In genomic region chrX:97616883-97617510, GRCh38 we compare ENCODE assay signal across 9 cellular contexts.
DNase-seq lines count a peak whose midpoint lies in the region; ATAC-seq and TF ChIP-seq lines count a peak whose summit lies in the region.
"Had no signal": no experiment of that assay in that cellular context is flagged by ENCODE, and none has a peak within 500 bp of the region (broad histone marks: within the 10 kb centered on the region; RNA-seq: fewer than 3 reads in every experiment).

No MANE protein-coding gene starts in this region.

- no peak for TF ChIP-seq CTCF in activated B cell treated with CpG ODN at 0.5 μM for 24 hours (IDR thresholded peaks at IDR 0.05)
- no peak for TF ChIP-seq CTCF in retinal pigment epithelial cell (conservative IDR thresholded peaks at IDR 0.05; ENCODE audit: low read depth, low read length)

- CTCF ChIA-PET in activated B cell treated with CpG ODN at 0.5 μM for 24 hours (lab: Charles Lee), result no interaction called here
- CTCF ChIA-PET in T-cell (lab: Charles Lee), result no interaction called here

- POLR2A ChIA-PET in activated B cell treated with CpG ODN at 0.5 μM for 24 hours (lab: Charles Lee) (interaction anchor here (0.5 kb wide), 1 partner anchor 786 kb away, joined by 6 read pairs; no protein-coding TSS in a partner anchor), T-cell (lab: Charles Lee) (no interaction called here)

- H3K27ac Mint-ChIP-seq in activated B cell treated with CpG ODN at 0.5 μM for 24 hours, result no peak overlapping the region
- no peak overlapping the region for H3K27ac Mint-ChIP-seq in T-cell

- ATAC-seq in GM18873 (IDR thresholded peaks at IDR 0.05; ENCODE audit: low FRiP score, unreplicated experiment) (peak; percentile 98), HG03095 (IDR thresholded peaks at IDR 0.05; ENCODE audit: unreplicated experiment) (peak; percentile 97), activated B cell treated with CpG ODN at 0.5 μM for 24 hours (ENCODE audit: low read depth) (peak; percentile 34), T-cell (replicated peaks in 1 of 4) (no peak)

- H3K27me3 Mint-ChIP-seq in activated B cell treated with CpG ODN at 0.5 μM for 24 hours (no peaks in the 10 kb centered on the region), T-cell (peaks cover 0 to 11% of the 10 kb centered on the region in 2 donors)

- no peak overlapping the region for H3K4me3 ChIP-seq in retinal pigment epithelial cell (ENCODE audit: low read length)
- H3K4me3 ChIP-seq: skin epidermis had no signal

- intact Hi-C loops in activated B cell treated with CpG ODN at 0.5 μM for 24 hours (cut with micrococcal nuclease), result no loop called here

- H3K9me3 Mint-ChIP-seq in activated B cell treated with CpG ODN at 0.5 μM for 24 hours, result no peaks in the 10 kb centered on the region
- no peaks in the 10 kb centered on the region for H3K9me3 Mint-ChIP-seq in T-cell

- DNase-seq in A172 (ENCODE audit: low spot score) (peak; percentile 40), activated B cell treated with CpG ODN at 0.5 μM for 24 hours (no peak), retinal pigment epithelial cell (ENCODE audit: low read depth) (peak; percentile 17), NCI-H1048 (lab: John Stamatoyannopoulos, UW) (no peak), T-cell (no peak)
- DNase-seq in activated CD8-positive, alpha-beta memory T cell treated with anti-CD3 and anti-CD28 coated beads for 24 hours, result no peak

- H3K4me1 Mint-ChIP-seq in activated B cell treated with CpG ODN at 0.5 μM for 24 hours, result no peaks in the 10 kb centered on the region
- no peaks in the 10 kb centered on the region for H3K4me1 Mint-ChIP-seq in T-cell

- H3K36me3 Mint-ChIP-seq in activated B cell treated with CpG ODN at 0.5 μM for 24 hours (ENCODE audit: low read depth) (no peaks in the 10 kb centered on the region), T-cell (no peaks in the 10 kb centered on the region)

- H3K4me3 Mint-ChIP-seq in activated B cell treated with CpG ODN at 0.5 μM for 24 hours (peak overlapping the region; percentile 4), T-cell (no peak overlapping the region)

Comparison
In these comparisons a context has a peak if more than half of its experiments do, and no peak if none do; other contexts are left out.
1. DNase-seq: peak in A172 (single experiment) and retinal pigment epithelial cell (single experiment); none in activated B cell treated with CpG ODN at 0.5 μM for 24 hours (single experiment), NCI-H1048 (single experiment), T-cell (0 of 34) and activated CD8-positive, alpha-beta memory T cell treated with anti-CD3 and anti-CD28 coated beads for 24 hours (single experiment).
2. ATAC-seq: peak in GM18873 (single experiment), HG03095 (single experiment) and activated B cell treated with CpG ODN at 0.5 μM for 24 hours (single experiment); none in T-cell (0 of 4).